9 cellular contexts compared by ENCODE assay signal in genomic region chr20:57772349-57772964, GRCh38.
A peak's percentile ranks its signal among the peaks of the same experiment; 100 is the strongest.
DNase-seq lines count a peak whose midpoint lies in the region; ATAC-seq and TF ChIP-seq lines count a peak whose summit lies in the region.
"Had no signal": no experiment of that assay in that cellular context is flagged by ENCODE, and none has a peak within 500 bp of the region (broad histone marks: within the 10 kb centered on the region; RNA-seq: fewer than 3 reads in every experiment).

No MANE protein-coding gene starts in this region.

- H3K36me3 ChIP-seq in prostate gland: no peaks in the 10 kb centered on the region
- H3K36me3 ChIP-seq: neutrophil had no signal

- ATAC-seq in HG02571 (IDR thresholded peaks at IDR 0.05; ENCODE audit: unreplicated experiment): no peak
- ATAC-seq in HG03457 (IDR thresholded peaks at IDR 0.05; ENCODE audit: unreplicated experiment): no peak

- peak overlapping the region; percentile 77 to 93 for H3K27ac ChIP-seq in prostate gland
- H3K27ac ChIP-seq: neutrophil had no signal

- peaks cover 59% of the 10 kb centered on the region for H3K4me1 Mint-ChIP-seq in chondrocyte (ENCODE audit: low read depth)

- H3K4me1 ChIP-seq in prostate gland (replicated peaks): peaks cover 4% of the 10 kb centered on the region

- H3K4me3 ChIP-seq in prostate gland: no peak overlapping the region

- no peaks in the 10 kb centered on the region for H3K27me3 Mint-ChIP-seq in chondrocyte (ENCODE audit: low read depth)

- intact Hi-C loops in prostate gland (cut with DNase I): no loop called here

- no peaks in the 10 kb centered on the region for H3K36me3 Mint-ChIP-seq in chondrocyte (ENCODE audit: low read depth)

- H3K27ac Mint-ChIP-seq in chondrocyte (ENCODE audit: unreplicated experiment): peak overlapping the region; percentile 83

- no peaks in the 10 kb centered on the region for H3K9me3 ChIP-seq in prostate gland
- H3K9me3 ChIP-seq: neutrophil had no signal

- WGBS in prostate gland: 67% methylated on average over 15 of the region's 15 CpGs

- in situ Hi-C loops in GM13976 (cut with MboI; ENCODE audit: low sequenced_read_pairs, unreplicated experiment): no loop called here

- TF ChIP-seq POLR2A in prostate gland (IDR thresholded peaks at IDR 0.05): no peak

- no peaks in the 10 kb centered on the region for H3K27me3 ChIP-seq in prostate gland (replicated peaks; ENCODE audit: insufficient read depth)

- peak overlapping the region; percentile 39 for H3K4me3 Mint-ChIP-seq in chondrocyte (ENCODE audit: unreplicated experiment)

- TF ChIP-seq CTCF in chondrocyte (IDR thresholded peaks at IDR 0.05): no peak
- TF ChIP-seq CTCF in prostate gland (IDR thresholded peaks at IDR 0.05): no peak
- TF ChIP-seq CTCF in GM13976 (IDR thresholded peaks at IDR 0.05; ENCODE audit: borderline replicate concordance, control extremely low read depth, extremely low read depth, insufficient read depth, missing control alignments): no peak

- DNase-seq in GM03348 (ENCODE audit: low spot score) (peak; percentile 82), NCI-H524 (lab: John Stamatoyannopoulos, UW) (peak; percentile 50 to 71), chondrocyte (ENCODE audit: low spot score) (peak; percentile 92), prostate gland (ENCODE audit: low spot score) (no peak), GM13976 (ENCODE audit: low spot score) (no peak), NCI-H1105 (lab: John Stamatoyannopoulos, UW) (no peak)

- peaks cover 4% of the 10 kb centered on the region for H3K9me3 Mint-ChIP-seq in chondrocyte (ENCODE audit: low read depth)

Comparison
In these comparisons a context has a peak if more than half of its experiments do, and no peak if none do; other contexts are left out.
1. DNase-seq: peak in GM03348 (single experiment), NCI-H524 (2 of 2) and chondrocyte (single experiment); none in prostate gland (single experiment), GM13976 (single experiment) and NCI-H1105 (single experiment).